19 cellular contexts compared by ENCODE assay signal in the genomic region with DNA sequence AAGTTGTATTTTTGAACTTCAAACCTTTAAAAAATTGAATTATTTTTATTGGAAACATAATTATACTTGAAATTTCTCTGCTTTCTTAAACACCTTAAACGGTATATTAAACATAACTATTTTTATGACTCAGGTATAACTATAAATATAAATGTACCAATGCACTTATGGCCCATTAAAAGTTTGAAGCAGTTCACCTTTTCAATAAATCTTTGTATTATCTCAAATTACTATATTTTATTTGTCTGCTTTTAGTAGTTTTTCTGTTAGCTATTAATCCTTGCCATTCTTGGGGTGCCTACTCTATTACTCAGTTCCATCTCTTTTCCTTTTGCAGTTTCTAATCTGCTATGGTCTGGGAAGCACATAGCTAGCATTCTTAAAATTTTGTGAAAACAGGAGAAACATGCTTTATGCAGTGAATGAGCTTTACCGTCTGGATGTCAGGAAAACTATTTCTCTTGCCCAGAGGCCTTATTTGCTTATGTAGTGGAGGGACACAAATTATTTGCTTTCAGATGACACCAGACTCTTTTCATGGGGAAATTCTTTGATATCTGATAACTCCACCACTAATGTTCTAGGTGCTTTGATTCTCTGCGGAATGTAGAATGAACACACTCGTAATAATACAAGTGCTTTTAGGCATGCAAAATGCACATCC.
DNase-seq lines count a peak whose midpoint lies in the region; ATAC-seq and TF ChIP-seq lines count a peak whose summit lies in the region.
"Had no signal": no experiment of that assay in that cellular context is flagged by ENCODE, and none has a peak within 500 bp of the region (broad histone marks: within the 10 kb centered on the region; RNA-seq: fewer than 3 reads in every experiment).

No MANE protein-coding gene starts in this region.

- in situ Hi-C loops in Panc1 (cut with HindIII; ENCODE audit: low pct_unique_long_range_greater_than_20kb, low sequenced_read_pairs), result no loop called here

- no peaks in the 10 kb centered on the region for H3K36me3 Mint-ChIP-seq in nephron (ENCODE audit: low read depth)

- H3K4me1 Mint-ChIP-seq in nephron, result peaks cover 62% of the 10 kb centered on the region
- H3K4me1 Mint-ChIP-seq: activated T-helper 17 cell treated with anti-CD3 and anti-CD28 coated beads, Interleukin-2, amount 50 U/mL, for 72 hours had no signal

- WGBS in right cardiac atrium, result 68% methylated on average over 4 of the region's 4 CpGs

- H3K4me1 ChIP-seq in Panc1 (ENCODE audit: control insufficient read depth, insufficient read depth, low read length) (peaks cover 6% of the 10 kb centered on the region; the same call in 1 of the 2 replicates), right cardiac atrium (ENCODE audit: control insufficient read depth, insufficient read depth, low read length) (peaks cover 5% of the 10 kb centered on the region)
- H3K4me1 ChIP-seq: BLaER1 treated with 17β-estradiol and CSF1 and Interleukin-3, amounts not matched to agents 10 nM and 100 nM had no signal

- H3K27me3 ChIP-seq in Panc1 (ENCODE audit: control insufficient read depth, insufficient read depth, low read length) (no peaks in the 10 kb centered on the region), right cardiac atrium (ENCODE audit: control insufficient read depth, insufficient read depth) (no peaks in the 10 kb centered on the region)
- H3K27me3 ChIP-seq: BLaER1 treated with 17β-estradiol and CSF1 and Interleukin-3, amounts not matched to agents 10 nM and 100 nM had no signal

- intact Hi-C loops in Panc1 (cut with micrococcal nuclease; ENCODE audit: unreplicated experiment) (no loop called here), right cardiac atrium (cut with DNase I) (loop anchor here in 2 of 4 donors (10.0 kb wide), 1 partner anchor 379 kb away; a partner anchor contains a TSS)

- peak overlapping the region; percentile 73; the same call in 1 of the 2 replicates for H3K27ac ChIP-seq in Panc1 (ENCODE audit: low read length)
- no peak overlapping the region for H3K27ac ChIP-seq in right cardiac atrium (ENCODE audit: low read length)
- H3K27ac ChIP-seq: BLaER1 treated with 17β-estradiol and CSF1 and Interleukin-3, amounts not matched to agents 10 nM and 100 nM had no signal

- TF ChIP-seq CTCF in Panc1 (IDR thresholded peaks at IDR 0.05) (no peak), nephron (IDR thresholded peaks at IDR 0.05; ENCODE audit: unreplicated experiment in 3 of 3) (no peak)

- H3K9me3 ChIP-seq in Panc1 (ENCODE audit: control insufficient read depth, insufficient read depth, low read depth, low read length), result peaks cover 3% of the 10 kb centered on the region; the same call in 1 of the 2 replicates
- H3K9me3 ChIP-seq in right cardiac atrium (ENCODE audit: control insufficient read depth, low read length), result no peaks in the 10 kb centered on the region
- H3K9me3 ChIP-seq: BLaER1 treated with 17β-estradiol and CSF1 and Interleukin-3, amounts not matched to agents 10 nM and 100 nM had no signal

- H3K27ac Mint-ChIP-seq in nephron, result peak overlapping the region; percentile 42 to 89 (median 76)
- H3K27ac Mint-ChIP-seq: activated T-helper 17 cell treated with anti-CD3 and anti-CD28 coated beads, Interleukin-2, amount 50 U/mL, for 72 hours had no signal

- H3K4me3 Mint-ChIP-seq in nephron, result no peak overlapping the region
- H3K4me3 Mint-ChIP-seq: activated T-helper 17 cell treated with anti-CD3 and anti-CD28 coated beads, Interleukin-2, amount 50 U/mL, for 72 hours had no signal

- POLR2A ChIA-PET in Panc1 (lab: Charles Lee), result no interaction called here

- ATAC-seq in Panc1, result peak; percentile 80
- ATAC-seq in right cardiac atrium, result no peak
- ATAC-seq: activated T-helper 17 cell treated with anti-CD3 and anti-CD28 coated beads, Interleukin-2, amount 50 U/mL, for 72 hours; left cardiac atrium had no signal

- H3K9me3 Mint-ChIP-seq in nephron, result no peaks in the 10 kb centered on the region
- H3K9me3 Mint-ChIP-seq: activated T-helper 17 cell treated with anti-CD3 and anti-CD28 coated beads, Interleukin-2, amount 50 U/mL, for 72 hours had no signal

- CTCF ChIA-PET in Panc1 (lab: Charles Lee), result interaction anchor here (1.0 kb wide), 1 partner anchor 379 kb away, joined by 3 read pairs; a partner anchor contains a TSS

- H3K27me3 Mint-ChIP-seq in nephron (ENCODE audit: low read depth), result no peaks in the 10 kb centered on the region

- DNase-seq in AG20443 (ENCODE audit: low spot score) (peak; percentile 35), Panc1 (ENCODE audit: low read depth, low spot score) (no peak), fibroblast of gingiva (ENCODE audit: low read depth) (peak; percentile 41), midbrain (lab: John Stamatoyannopoulos, UW) (no peak), HuH-7.5 (ENCODE audit: low spot score) (no peak), right cardiac atrium (no peak)
- no peak for DNase-seq in NK-92 treated with Interleukin-12 subunit alpha and Interleukin-12 subunit beta, amount 100 ng/mL, for 24 hours (lab: John Stamatoyannopoulos, UW)
- DNase-seq: activated CD4-positive, CD25-positive, alpha-beta regulatory T cell; caudate nucleus; GDM1; left cardiac atrium; NCI-H1105 treated with DMSO at 0.1 percent for 48 hours; NCI-H524 treated with DMSO at 0.1 percent for 48 hours; occipital lobe; SHP77; stimulated activated naive CD4-positive, alpha-beta T cell had no signal

- H3K36me3 ChIP-seq in Panc1 (ENCODE audit: control insufficient read depth, insufficient read depth, low read length), result no peaks in the 10 kb centered on the region
- H3K36me3 ChIP-seq: BLaER1 treated with 17β-estradiol and CSF1 and Interleukin-3, amounts not matched to agents 10 nM and 100 nM had no signal

- H3K4me3 ChIP-seq in Panc1 (ENCODE audit: low read depth in 2 of 2, low read length in 2 of 2) (no peak overlapping the region), right cardiac atrium (ENCODE audit: low read length) (no peak overlapping the region)
- H3K4me3 ChIP-seq: BLaER1 treated with 17β-estradiol and CSF1 and Interleukin-3, amounts not matched to agents 10 nM and 100 nM had no signal

- no TSS peak for BruUV-seq in Panc1 (replicated peaks; lab: Mats Ljungman, UMichigan)

Comparison
In these comparisons a context has a peak if more than half of its experiments do, and no peak if none do; other contexts are left out.
1. DNase-seq: peak in AG20443 (single experiment) and fibroblast of gingiva (single experiment); none in Panc1 (single experiment), midbrain (single experiment), HuH-7.5 (single experiment), right cardiac atrium (0 of 3) and NK-92 treated with Interleukin-12 subunit alpha and Interleukin-12 subunit beta, amount 100 ng/mL, for 24 hours (single experiment).